ENCODE assay signal across 8 cellular contexts in the genomic region with DNA sequence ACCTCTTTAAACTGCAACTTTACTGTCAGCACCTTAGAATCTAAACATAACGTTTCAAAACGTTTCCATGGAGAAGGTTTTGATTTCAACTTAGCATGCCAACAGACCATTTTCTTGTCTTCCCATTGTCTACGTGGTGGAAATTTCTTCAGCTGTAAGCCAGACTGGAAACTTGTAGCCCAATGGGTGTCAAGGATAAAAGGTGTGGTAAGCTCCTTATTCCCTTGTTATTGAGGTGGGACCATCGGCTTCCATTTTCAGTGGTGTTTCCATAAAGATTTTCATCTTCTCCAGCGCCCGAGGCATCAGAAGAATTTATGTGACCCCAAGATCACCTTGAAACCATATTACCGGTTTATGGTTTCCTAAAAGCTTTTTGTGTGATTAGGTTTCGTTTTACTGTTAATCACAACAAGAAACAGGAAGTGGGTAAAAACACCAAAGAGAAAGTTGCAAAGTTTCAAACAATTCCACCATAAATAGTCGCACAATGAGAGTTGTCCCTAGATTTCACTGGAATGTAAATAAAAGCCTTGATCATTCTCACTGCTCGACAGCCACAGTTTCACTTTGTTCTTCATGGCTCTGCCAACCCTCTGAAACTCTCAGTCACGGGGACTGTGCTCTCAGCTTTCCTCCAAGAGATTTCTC.
DNase-seq lines count a peak whose midpoint lies in the region; ATAC-seq and TF ChIP-seq lines count a peak whose summit lies in the region.
"Had no signal": no experiment of that assay in that cellular context is flagged by ENCODE, and none has a peak within 500 bp of the region (broad histone marks: within the 10 kb centered on the region; RNA-seq: fewer than 3 reads in every experiment).

No MANE protein-coding gene starts in this region.

- no peaks in the 10 kb centered on the region for H3K9me2 ChIP-seq in hepatocyte (replicated peaks; ENCODE audit: insufficient read depth)

- H3K4me1 ChIP-seq in KMS-11 (ENCODE audit: low read depth, poor library complexity, severe bottlenecking): peaks cover 5% of the 10 kb centered on the region
- H3K4me1 ChIP-seq in hepatocyte (ENCODE audit: insufficient read depth): peaks cover 6% of the 10 kb centered on the region

- H3K4me3 ChIP-seq in KMS-11 (IDR thresholded peaks at IDR 0.05; ENCODE audit: insufficient read depth, low read depth, low read length): no peak overlapping the region
- peak overlapping the region; percentile 26 for H3K4me3 ChIP-seq in hepatocyte

- peak overlapping the region; percentile 76 for H3K4me3 Mint-ChIP-seq in activated naive CD8-positive, alpha-beta T cell treated with anti-CD3 and anti-CD28 coated beads, Interleukin-2, amount 50 U/mL, for 24 hours
- peak overlapping the region; percentile 45 for H3K4me3 Mint-ChIP-seq in stimulated activated memory B cell treated with anti-CD40 and anti-IgM and Interleukin-4, amounts not matched to agents 10 μg/mL and 1 μg/mL and 100 μg/mL, for 72 hours

- H3K79me2 ChIP-seq in KMS-11 (ENCODE audit: insufficient read depth, low read depth): no peaks in the 10 kb centered on the region
- H3K79me2 ChIP-seq in hepatocyte: no peaks in the 10 kb centered on the region

- H3K36me3 ChIP-seq in KMS-11 (ENCODE audit: insufficient read depth) (no peaks in the 10 kb centered on the region), hepatocyte (replicated peaks; ENCODE audit: insufficient read depth, low read depth) (no peaks in the 10 kb centered on the region)

- peak overlapping the region; percentile 84 for H3K27ac Mint-ChIP-seq in activated naive CD8-positive, alpha-beta T cell treated with anti-CD3 and anti-CD28 coated beads, Interleukin-2, amount 50 U/mL, for 24 hours
- peak overlapping the region; percentile 79 for H3K27ac Mint-ChIP-seq in stimulated activated memory B cell treated with anti-CD40 and anti-IgM and Interleukin-4, amounts not matched to agents 10 μg/mL and 1 μg/mL and 100 μg/mL, for 72 hours

- H3K9ac ChIP-seq in KMS-11: peak overlapping the region; percentile 16; the same call in 1 of the 2 replicates

- H3K27ac ChIP-seq in KMS-11 (no peak overlapping the region), hepatocyte (peak overlapping the region; percentile 81)

- H4K20me1 ChIP-seq in KMS-11 (ENCODE audit: insufficient read depth): no peaks in the 10 kb centered on the region
- H4K20me1 ChIP-seq in hepatocyte (ENCODE audit: insufficient read depth, poor library complexity, severe bottlenecking): no peaks in the 10 kb centered on the region

- H2AFZ ChIP-seq in KMS-11 (ENCODE audit: low read depth): peak overlapping the region; percentile 25; the same call in 1 of the 2 replicates
- H2AFZ ChIP-seq in hepatocyte: peak overlapping the region; percentile 54

- DNase-seq in GM13976 (ENCODE audit: low spot score) (peak; percentile 40), hepatocyte (ENCODE audit: low spot score) (peak; percentile 60), NCI-H128 (lab: John Stamatoyannopoulos, UW; ENCODE audit: unreplicated experiment) (no peak)
- DNase-seq in activated naive CD8-positive, alpha-beta T cell treated with anti-CD3 and anti-CD28 coated beads, Interleukin-2, amount 50 U/mL, for 24 hours: peak; percentile 8

- TF ChIP-seq CTCF in GM13976 (IDR thresholded peaks at IDR 0.05; ENCODE audit: borderline replicate concordance, control extremely low read depth, extremely low read depth, insufficient read depth, missing control alignments) (no peak), KMS-11 (conservative IDR thresholded peaks at IDR 0.05; ENCODE audit: low read depth, low read length) (no peak), hepatocyte (IDR thresholded peaks at IDR 0.05; ENCODE audit: poor library complexity) (no peak)

- WGBS in hepatocyte (ENCODE audit: low lambda C conversion rate, missing lambda C conversion rate): 21% methylated on average over 11 of the region's 11 CpGs

- H3K4me1 Mint-ChIP-seq in activated naive CD8-positive, alpha-beta T cell treated with anti-CD3 and anti-CD28 coated beads, Interleukin-2, amount 50 U/mL, for 24 hours: peaks cover 18% of the 10 kb centered on the region
- peaks cover 19% of the 10 kb centered on the region for H3K4me1 Mint-ChIP-seq in stimulated activated memory B cell treated with anti-CD40 and anti-IgM and Interleukin-4, amounts not matched to agents 10 μg/mL and 1 μg/mL and 100 μg/mL, for 72 hours

- H3K4me2 ChIP-seq in KMS-11 (peak overlapping the region; percentile 77), hepatocyte (peak overlapping the region; percentile 70)

- H3K27me3 Mint-ChIP-seq in activated naive CD8-positive, alpha-beta T cell treated with anti-CD3 and anti-CD28 coated beads, Interleukin-2, amount 50 U/mL, for 24 hours: no peaks in the 10 kb centered on the region
- no peaks in the 10 kb centered on the region for H3K27me3 Mint-ChIP-seq in stimulated activated memory B cell treated with anti-CD40 and anti-IgM and Interleukin-4, amounts not matched to agents 10 μg/mL and 1 μg/mL and 100 μg/mL, for 72 hours

- H3K9me3 ChIP-seq in hepatocyte (ENCODE audit: low read depth): no peaks in the 10 kb centered on the region

- ATAC-seq in GM21786 (IDR thresholded peaks at IDR 0.05; ENCODE audit: unreplicated experiment): peak; percentile 61
- peak; percentile 50 for ATAC-seq in activated naive CD8-positive, alpha-beta T cell treated with anti-CD3 and anti-CD28 coated beads, Interleukin-2, amount 50 U/mL, for 24 hours
- peak; percentile 48 for ATAC-seq in stimulated activated memory B cell treated with anti-CD40 and anti-IgM and Interleukin-4, amounts not matched to agents 10 μg/mL and 1 μg/mL and 100 μg/mL, for 72 hours

- H3K9me3 Mint-ChIP-seq in activated naive CD8-positive, alpha-beta T cell treated with anti-CD3 and anti-CD28 coated beads, Interleukin-2, amount 50 U/mL, for 24 hours: no peaks in the 10 kb centered on the region
- peaks cover 3% of the 10 kb centered on the region for H3K9me3 Mint-ChIP-seq in stimulated activated memory B cell treated with anti-CD40 and anti-IgM and Interleukin-4, amounts not matched to agents 10 μg/mL and 1 μg/mL and 100 μg/mL, for 72 hours
- H3K9me3 Mint-ChIP-seq: brain had no signal

- H3K27me3 ChIP-seq in KMS-11 (ENCODE audit: insufficient read depth, low read depth) (no peaks in the 10 kb centered on the region), hepatocyte (no peaks in the 10 kb centered on the region)

- in situ Hi-C loops in GM13976 (cut with MboI; ENCODE audit: low sequenced_read_pairs, unreplicated experiment): loop anchor here (10.0 to 25.0 kb wide), 2 partner anchors 210 to 323 kb away; no protein-coding TSS in a partner anchor

- no peaks in the 10 kb centered on the region for H3K36me3 Mint-ChIP-seq in activated naive CD8-positive, alpha-beta T cell treated with anti-CD3 and anti-CD28 coated beads, Interleukin-2, amount 50 U/mL, for 24 hours (ENCODE audit: low read depth)
- H3K36me3 Mint-ChIP-seq in stimulated activated memory B cell treated with anti-CD40 and anti-IgM and Interleukin-4, amounts not matched to agents 10 μg/mL and 1 μg/mL and 100 μg/mL, for 72 hours: no peaks in the 10 kb centered on the region
- H3K36me3 Mint-ChIP-seq: brain had no signal
